Comparison of ENCODE assay signal across 8 cellular contexts in genomic region chr5:122845253-122846050, GRCh38. TPM values are rescaled to one million over a fixed set of nuclear protein-coding genes. Genes with fewer than 3 reads are reported as not detected.
A peak's percentile ranks its signal among the peaks of the same experiment; 100 is the strongest.
DNase-seq lines count a peak whose midpoint lies in the region; ATAC-seq, FAIRE-seq and TF ChIP-seq lines count a peak whose summit lies in the region.

TSS of gene SNX24 (plus strand) at chr5:122845613. CDS start at chr5:122845634, 21 bp downstream.

- intact Hi-C loops in pancreas (cut with DNase I) (no loop called here), thyroid gland (cut with DNase I) (loop anchor here (5.0 kb wide), 1 partner anchor 73 kb away; no protein-coding TSS in a partner anchor)

- H3K27ac ChIP-seq in cardiac muscle cell (peak within 1 kb of the TSS; percentile 83), pancreas (peak within 1 kb of the TSS; percentile 72 to 91 (median 85)), thyroid gland (peak within 1 kb of the TSS; percentile 56 to 93 (median 86))

- H3K9me3 Mint-ChIP-seq in activated naive CD8-positive, alpha-beta T cell treated with anti-CD3 and anti-CD28 coated beads, Interleukin-2, amount 50 U/mL, for 24 hours, result no peaks in the 10 kb centered on the region

- ATAC-seq in GM21737 (IDR thresholded peaks at IDR 0.05; ENCODE audit: unreplicated experiment), result peak; percentile 85
- peak; percentile 89 for ATAC-seq in activated naive CD8-positive, alpha-beta T cell treated with anti-CD3 and anti-CD28 coated beads, Interleukin-2, amount 50 U/mL, for 24 hours
- ATAC-seq in pancreas, result peak; percentile 81 to 89 (median 85)

- peak within 1 kb of the TSS; percentile 69 for H3K27ac Mint-ChIP-seq in activated naive CD8-positive, alpha-beta T cell treated with anti-CD3 and anti-CD28 coated beads, Interleukin-2, amount 50 U/mL, for 24 hours

- FAIRE-seq in pancreas (lab: Jason Lieb, UNC), result no peak

- peaks cover 8% of the 10 kb centered on the region for H3K27me3 Mint-ChIP-seq in activated naive CD8-positive, alpha-beta T cell treated with anti-CD3 and anti-CD28 coated beads, Interleukin-2, amount 50 U/mL, for 24 hours

- peaks cover 18% of the 10 kb centered on the region for H3K4me1 Mint-ChIP-seq in activated naive CD8-positive, alpha-beta T cell treated with anti-CD3 and anti-CD28 coated beads, Interleukin-2, amount 50 U/mL, for 24 hours

- in situ Hi-C loops in G401 (cut with HindIII; ENCODE audit: low sequenced_read_pairs) (no loop called here), KBM-7 (cut with MboI; ENCODE audit: low pct_unique_long_range_greater_than_20kb, low sequenced_read_pairs) (no loop called here)

- no peaks in the 10 kb centered on the region for H3K9me3 ChIP-seq in cardiac muscle cell (ENCODE audit: low read depth)
- no peaks in the 10 kb centered on the region for H3K9me3 ChIP-seq in pancreas
- H3K9me3 ChIP-seq in thyroid gland, result no peaks in the 10 kb centered on the region

- TF ChIP-seq POLR2A in thyroid gland (IDR thresholded peaks at IDR 0.05), result peak; percentile 41 to 86

- H3K4me1 ChIP-seq in cardiac muscle cell (ENCODE audit: low read depth) (peaks cover 14% of the 10 kb centered on the region), pancreas (peaks cover 0 to 6% (median 0%) of the 10 kb centered on the region in 3 donors), thyroid gland (peaks cover 16 to 24% of the 10 kb centered on the region in 2 donors)

- H3K4me3 ChIP-seq in cardiac muscle cell, result peak within 1 kb of the TSS; percentile 100
- peak within 1 kb of the TSS; percentile 83 to 97 (median 92) for H3K4me3 ChIP-seq in pancreas
- H3K4me3 ChIP-seq in thyroid gland (replicated peaks in 1 of 3), result peak within 1 kb of the TSS; percentile 86 to 95 (median 92)

- DNase-seq in G401 (ENCODE audit: low spot score) (peak; percentile 75), KBM-7 (peak; percentile 70), SKM-1 treated with dmso at 0.1 percent for 144 hours (lab: John Stamatoyannopoulos, UW; ENCODE audit: unreplicated experiment) (peak; percentile 64), cardiac muscle cell (ENCODE audit: low read depth in 1 of 2, low spot score in 1 of 2) (peak; percentile 78 to 88), pancreas (peak; percentile 78 to 89 (median 82)), thyroid gland (peak; percentile 82 to 84)
- peak; percentile 71 for DNase-seq in activated naive CD8-positive, alpha-beta T cell treated with anti-CD3 and anti-CD28 coated beads, Interleukin-2, amount 50 U/mL, for 24 hours

- H3K4me3 Mint-ChIP-seq in activated naive CD8-positive, alpha-beta T cell treated with anti-CD3 and anti-CD28 coated beads, Interleukin-2, amount 50 U/mL, for 24 hours, result peak within 1 kb of the TSS; percentile 84

- WGBS in pancreas, 2 donors, result 1% methylated on average over 65 to 91 of the region's 91 CpGs
- 0 to 1% methylated on average over 7 to 19 of the region's 91 CpGs for WGBS in thyroid gland, 2 donors

- no peaks in the 10 kb centered on the region for H3K36me3 Mint-ChIP-seq in activated naive CD8-positive, alpha-beta T cell treated with anti-CD3 and anti-CD28 coated beads, Interleukin-2, amount 50 U/mL, for 24 hours (ENCODE audit: low read depth)

- TF ChIP-seq CTCF in cardiac muscle cell (IDR thresholded peaks at IDR 0.05; ENCODE audit: low read depth, low read length) (no peak), pancreas (IDR thresholded peaks at IDR 0.05) (no peak), thyroid gland (IDR thresholded peaks at IDR 0.05) (no peak)

- H3K36me3 ChIP-seq in cardiac muscle cell (no peaks in the 10 kb centered on the region), pancreas (no peaks in the 10 kb centered on the region), thyroid gland (no peaks in the 10 kb centered on the region)

- H3K27me3 ChIP-seq in cardiac muscle cell (no peaks in the 10 kb centered on the region), pancreas (no peaks in the 10 kb centered on the region), thyroid gland (no peaks in the 10 kb centered on the region)

RNA-seq across cellular contexts. Expression of gene SNX24, which starts in this region (rescaled TPM):
- total RNA-seq in G401 (2014; rRNA removed; shearing (Covaris generic)), result 6.2 and 20.9 TPM in 2 replicates
- total RNA-seq in cardiac muscle cell, result 13.4 and 19.3 TPM in 2 replicates
- polyA plus RNA-seq in cardiac muscle cell, result 24.0 and 26.5 TPM in 2 replicates
- total RNA-seq in pancreas, result 10 to 100 TPM in 1 of 6 donors, 1 to 10 TPM in 5; 5.2 to 10.0 (median 7.1) TPM
- polyA plus RNA-seq in pancreas, result 1 to 10 TPM; 5.6 to 7.5 TPM
- 10 to 100 TPM; 17.1 to 39.7 (median 33.1) TPM for total RNA-seq in thyroid gland

Comparison
In these comparisons a context has a peak if more than half of its experiments do, and no peak if none do; other contexts are left out.
1. Peak in every context shown above with its lines: DNase-seq, ATAC-seq, H3K4me3 ChIP-seq and H3K27ac ChIP-seq.